ENCODE assay signal across 1 cellular context in genomic region chr1:53810497-53810896, GRCh38.
TF ChIP-seq lines count a peak whose summit lies in the region.

No MANE protein-coding gene starts in this region.

TF ChIP-seq in WTC11, 78 proteins besides CTCF, POLR2A, EP300 and RAD21 (continued from another document):
- TF ChIP-seq, protein P1, sequence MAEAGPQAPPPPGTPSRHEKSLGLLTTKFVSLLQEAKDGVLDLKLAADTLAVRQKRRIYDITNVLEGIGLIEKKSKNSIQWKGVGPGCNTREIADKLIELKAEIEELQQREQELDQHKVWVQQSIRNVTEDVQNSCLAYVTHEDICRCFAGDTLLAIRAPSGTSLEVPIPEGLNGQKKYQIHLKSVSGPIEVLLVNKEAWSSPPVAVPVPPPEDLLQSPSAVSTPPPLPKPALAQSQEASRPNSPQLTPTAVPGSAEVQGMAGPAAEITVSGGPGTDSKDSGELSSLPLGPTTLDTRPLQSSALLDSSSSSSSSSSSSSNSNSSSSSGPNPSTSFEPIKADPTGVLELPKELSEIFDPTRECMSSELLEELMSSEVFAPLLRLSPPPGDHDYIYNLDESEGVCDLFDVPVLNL (CRISPR knock-in tag; IDR thresholded peaks at IDR 0.05; ENCODE audit: borderline replicate concordance, low read depth), result no peak
- no peak for TF ChIP-seq RELA (CRISPR knock-in tag; IDR thresholded peaks at IDR 0.05; ENCODE audit: borderline replicate concordance)
- TF ChIP-seq, protein P2, sequence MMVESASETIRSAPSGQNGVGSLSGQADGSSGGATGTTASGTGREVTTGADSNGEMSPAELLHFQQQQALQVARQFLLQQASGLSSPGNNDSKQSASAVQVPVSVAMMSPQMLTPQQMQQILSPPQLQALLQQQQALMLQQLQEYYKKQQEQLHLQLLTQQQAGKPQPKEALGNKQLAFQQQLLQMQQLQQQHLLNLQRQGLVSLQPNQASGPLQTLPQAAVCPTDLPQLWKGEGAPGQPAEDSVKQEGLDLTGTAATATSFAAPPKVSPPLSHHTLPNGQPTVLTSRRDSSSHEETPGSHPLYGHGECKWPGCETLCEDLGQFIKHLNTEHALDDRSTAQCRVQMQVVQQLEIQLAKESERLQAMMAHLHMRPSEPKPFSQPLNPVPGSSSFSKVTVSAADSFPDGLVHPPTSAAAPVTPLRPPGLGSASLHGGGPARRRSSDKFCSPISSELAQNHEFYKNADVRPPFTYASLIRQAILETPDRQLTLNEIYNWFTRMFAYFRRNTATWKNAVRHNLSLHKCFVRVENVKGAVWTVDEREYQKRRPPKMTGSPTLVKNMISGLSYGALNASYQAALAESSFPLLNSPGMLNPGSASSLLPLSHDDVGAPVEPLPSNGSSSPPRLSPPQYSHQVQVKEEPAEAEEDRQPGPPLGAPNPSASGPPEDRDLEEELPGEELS (CRISPR knock-in tag; IDR thresholded peaks at IDR 0.05), result no peak
- peak; percentile 95 for TF ChIP-seq ZNF121 (CRISPR knock-in tag; IDR thresholded peaks at IDR 0.05)
